Comparison of ENCODE assay signal across 9 cellular contexts in genomic region chr16:58024673-58025350, GRCh38. TPM values are rescaled to one million over a fixed set of nuclear protein-coding genes. Genes with fewer than 3 reads are reported as not detected.
A peak's percentile ranks its signal among the peaks of the same experiment; 100 is the strongest.
DNase-seq lines count a peak whose midpoint lies in the region; ATAC-seq, FAIRE-seq and TF ChIP-seq lines count a peak whose summit lies in the region.
"Had no signal": no experiment of that assay in that cellular context is flagged by ENCODE, and none has a peak within 500 bp of the region (broad histone marks: within the 10 kb centered on the region; RNA-seq: fewer than 3 reads in every experiment).

No MANE protein-coding gene starts in this region.

- H3K27me3 ChIP-seq in GM06990 (replicated peaks; ENCODE audit: control insufficient read depth, insufficient read depth, low read length), result no peaks in the 10 kb centered on the region; the same call in 1 of the 2 replicates
- no peaks in the 10 kb centered on the region for H3K27me3 ChIP-seq in Panc1 (ENCODE audit: control insufficient read depth, insufficient read depth, low read length)
- no peaks in the 10 kb centered on the region for H3K27me3 ChIP-seq in duodenal mucosa (ENCODE audit: control insufficient read depth in 1 of 2, insufficient read depth in 2 of 2, low read length in 2 of 2)
- H3K27me3 ChIP-seq in mononuclear cell (ENCODE audit: insufficient read depth, low read length), result peaks cover 15% of the 10 kb centered on the region

- CTCF ChIA-PET in Panc1 (lab: Charles Lee), result interaction anchor here (0.6 kb wide), 1 partner anchor 9 kb away, joined by 9 read pairs; no protein-coding TSS in a partner anchor

- FAIRE-seq in RCC 7860 (lab: Jason Lieb, UNC), result no peak

- in situ Hi-C loops in Panc1 (cut with HindIII; ENCODE audit: low pct_unique_long_range_greater_than_20kb, low sequenced_read_pairs), result loop anchor here (25.0 kb wide), 1 partner anchor 87 kb away; no protein-coding TSS in a partner anchor

- H3K4me3 ChIP-seq in GM06990 (replicated peaks; ENCODE audit: low read depth, low read length) (peak overlapping the region; percentile 64), Panc1 (ENCODE audit: low read depth in 2 of 2, low read length in 2 of 2) (peak overlapping the region; percentile 53 to 62), duodenal mucosa (ENCODE audit: low read depth in 1 of 2, low read length in 2 of 2) (peak overlapping the region; percentile 82 to 83), mononuclear cell (ENCODE audit: low read length) (peak overlapping the region; percentile 45), urinary bladder (ENCODE audit: low read depth, low read length) (peak overlapping the region; percentile 61)

- TF ChIP-seq CTCF in GM06990 (IDR thresholded peaks at IDR 0.05; ENCODE audit: insufficient read depth, low read length, poor library complexity, severe bottlenecking) (no peak), Panc1 (IDR thresholded peaks at IDR 0.05) (no peak)

- H3K4me1 ChIP-seq in Panc1 (ENCODE audit: control insufficient read depth, insufficient read depth, low read length) (peaks cover 10% of the 10 kb centered on the region; the same call in 1 of the 2 replicates), duodenal mucosa (ENCODE audit: control insufficient read depth in 1 of 2, insufficient read depth in 2 of 2, low read length in 2 of 2) (peaks cover 45 to 58% of the 10 kb centered on the region in 2 donors), mononuclear cell (ENCODE audit: insufficient read depth, low read length) (peaks cover 38% of the 10 kb centered on the region), urinary bladder (ENCODE audit: insufficient read depth) (no peaks in the 10 kb centered on the region)

- peak; percentile 54 for DNase-seq in GM06990 (ENCODE audit: extremely low read depth, insufficient read length)
- no peak for DNase-seq in Panc1 (ENCODE audit: low read depth, low spot score)
- no peak for DNase-seq in RCC 7860 (ENCODE audit: low spot score)
- no peak for DNase-seq in MV-4-11 (lab: John Stamatoyannopoulos, UW)

- H3K27ac ChIP-seq in Panc1 (ENCODE audit: low read length) (peak overlapping the region; percentile 48; the same call in 1 of the 2 replicates), duodenal mucosa (ENCODE audit: low read depth, low read length) (peak overlapping the region; percentile 83), urinary bladder (ENCODE audit: low read depth) (peak overlapping the region; percentile 23)

- H3K9me3 ChIP-seq in Panc1 (ENCODE audit: control insufficient read depth, insufficient read depth, low read depth, low read length), result no peaks in the 10 kb centered on the region
- H3K9me3 ChIP-seq in duodenal mucosa (ENCODE audit: control insufficient read depth in 1 of 2, low read length in 2 of 2), result no peaks in the 10 kb centered on the region
- no peaks in the 10 kb centered on the region for H3K9me3 ChIP-seq in mononuclear cell (ENCODE audit: low read depth, low read length)

- 9% methylated on average over 49 of the region's 49 CpGs for WGBS in urinary bladder

- no TSS peak for BruUV-seq in Panc1 (replicated peaks; lab: Mats Ljungman, UMichigan)

- H3K9ac ChIP-seq in duodenal mucosa (ENCODE audit: low read depth in 1 of 2, low read length in 2 of 2), result peak overlapping the region; percentile 59 to 82

- peaks cover 3% of the 10 kb centered on the region; the same call in 1 of the 2 replicates for H3K36me3 ChIP-seq in GM06990 (ENCODE audit: control insufficient read depth, insufficient read depth, low read length)
- no peaks in the 10 kb centered on the region; the same call in 1 of the 2 replicates for H3K36me3 ChIP-seq in Panc1 (ENCODE audit: control insufficient read depth, insufficient read depth, low read length)
- H3K36me3 ChIP-seq in duodenal mucosa (ENCODE audit: control insufficient read depth in 1 of 2, insufficient read depth in 2 of 2, low read length in 2 of 2), result no peaks in the 10 kb centered on the region
- no peaks in the 10 kb centered on the region for H3K36me3 ChIP-seq in urinary bladder (ENCODE audit: insufficient read depth)

- POLR2A ChIA-PET in Panc1 (lab: Charles Lee), result interaction anchor here (0.7 to 1.2 kb wide), 2 partner anchors 105 to 134 kb away, joined by 8 to 14 read pairs; no protein-coding TSS in a partner anchor

- ATAC-seq in Panc1 (no peak), GM21737 (IDR thresholded peaks at IDR 0.05; ENCODE audit: unreplicated experiment) (no peak)

- intact Hi-C loops in Panc1 (cut with micrococcal nuclease; ENCODE audit: unreplicated experiment), result no loop called here

RNA-seq across cellular contexts. Expression of gene MMP15, which starts 0.7 kb away (rescaled TPM):
- total RNA-seq in Panc1 (2021; ENCODE audit: unreplicated experiment) (10.9 TPM), mononuclear cell (0.10 TPM), urinary bladder (10.6 TPM)
- polyA plus RNA-seq in Panc1 (2012; ENCODE audit: insufficient read length), result 14.9 TPM
- 11.1 TPM for polyA plus RNA-seq in urinary bladder

RNA-seq across cellular contexts. Expression of gene USB1, which starts 23.6 kb away (rescaled TPM):
- total RNA-seq in Panc1 (2021; ENCODE audit: unreplicated experiment) (58.2 TPM), mononuclear cell (20.4 TPM), urinary bladder (7.6 TPM)
- polyA plus RNA-seq in Panc1 (2012; ENCODE audit: insufficient read length), result 63.6 TPM
- polyA plus RNA-seq in urinary bladder, result 55.3 TPM

RNA-seq across cellular contexts. Expression of gene ZNF319, which starts 24.3 kb away (rescaled TPM):
- total RNA-seq in Panc1 (2021; ENCODE audit: unreplicated experiment), result 6.5 TPM
- 7.0 TPM for polyA plus RNA-seq in Panc1 (2012; ENCODE audit: insufficient read length)
- total RNA-seq in mononuclear cell, result 5.7 TPM
- total RNA-seq in urinary bladder, result 3.8 TPM
- 11.4 TPM for polyA plus RNA-seq in urinary bladder

RNA-seq across cellular contexts. Expression of gene CNGB1, which starts 53.9 kb away (rescaled TPM):
- total RNA-seq in Panc1 (2021; ENCODE audit: unreplicated experiment) (not detected), mononuclear cell (not detected), urinary bladder (0.16 TPM)
- polyA plus RNA-seq in Panc1 (2012; ENCODE audit: insufficient read length), result not detected
- not detected for polyA plus RNA-seq in urinary bladder
- total RNA-seq: SK-MEL-5 had no signal

Comparison
In these comparisons a context has a peak if more than half of its experiments do, and no peak if none do; other contexts are left out.
1. H3K27ac ChIP-seq: peak in every context shown above with its lines; median percentile 83 in duodenal mucosa; 48 in Panc1; 23 in urinary bladder.
2. RNA of gene MMP15, which starts 0.7 kb away (total RNA-seq): 10.9 TPM in Panc1 (single experiment) and 10.6 TPM in urinary bladder (single experiment); 0.10 TPM in mononuclear cell (single experiment); every median in the first group is over 10 times any median in the second.
3. Peak in every context shown above with its lines, with median percentiles within 50 percentile points of each other: H3K4me3 ChIP-seq.